In the genomic region with DNA sequence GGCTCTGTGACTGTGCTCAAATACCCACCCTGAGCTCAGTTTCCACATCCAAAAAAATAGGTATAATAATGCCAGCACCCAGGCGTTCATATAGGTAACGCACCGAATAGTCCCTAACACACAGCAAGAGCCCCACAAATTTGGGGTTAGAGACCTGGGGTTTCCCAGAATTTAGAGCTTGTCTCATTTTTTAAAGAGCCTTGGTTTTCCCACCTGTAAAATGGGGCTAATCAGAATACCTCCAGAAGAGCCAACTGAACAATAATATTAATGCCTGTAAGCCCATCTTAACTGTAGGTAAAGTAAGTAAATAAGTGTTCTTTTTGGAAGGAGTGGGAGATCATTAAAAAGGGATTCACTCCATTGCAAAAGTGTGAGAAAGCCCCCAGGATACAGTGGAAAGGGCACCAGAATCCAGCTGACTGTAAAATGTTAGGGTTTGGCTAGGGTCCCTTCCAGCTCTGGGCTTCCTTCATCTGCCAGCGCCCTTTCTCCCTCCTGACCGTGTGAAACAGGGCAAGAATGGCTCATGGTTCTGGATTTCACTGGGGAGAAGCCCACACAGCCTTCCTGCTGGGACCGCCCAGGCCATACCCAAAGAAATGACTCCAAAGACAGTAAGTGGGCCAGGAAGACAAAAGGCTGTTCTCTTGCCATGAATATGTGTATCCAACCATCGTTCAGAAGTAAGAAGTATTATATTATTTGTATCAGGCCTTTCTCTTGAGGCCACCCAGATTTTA, we compare ENCODE assay signal across 11 cellular contexts. TPM values are rescaled to one million over a fixed set of nuclear protein-coding genes. Genes with fewer than 3 reads are reported as not detected.
DNase-seq lines count a peak whose midpoint lies in the region; ATAC-seq and TF ChIP-seq lines count a peak whose summit lies in the region.
"Had no signal": no experiment of that assay in that cellular context is flagged by ENCODE, and none has a peak within 500 bp of the region (broad histone marks: within the 10 kb centered on the region; RNA-seq: fewer than 3 reads in every experiment).

No MANE protein-coding gene starts in this region.

- DNase-seq in left ventricle myocardium inferior (no peak), left ventricle myocardium superior (no peak), chondrocyte (ENCODE audit: low spot score) (no peak), vagina (ENCODE audit: extremely low spot score in 2 of 2) (no peak), SW 1271 (lab: John Stamatoyannopoulos, UW) (no peak), mesenteric fat pad (ENCODE audit: low spot score) (no peak)
- DNase-seq: activated CD8-positive, alpha-beta memory T cell treated with anti-CD3 and anti-CD28 coated beads for 24 hours; NCI-H526 treated with DMSO at 0.1 percent for 48 hours; stimulated activated CD4-positive, alpha-beta T cell treated with anti-CD3 and anti-CD28 coated beads, Interleukin-12 subunit alpha, Interleukin-12 subunit beta, amount 100 ng/mL, for 4 hours had no signal

- ATAC-seq in left ventricle myocardium superior (no peak), HG02623 (IDR thresholded peaks at IDR 0.05; ENCODE audit: unreplicated experiment) (no peak)

- no peak for TF ChIP-seq POLR2A in vagina (IDR thresholded peaks at IDR 0.05)

- H3K4me3 ChIP-seq in left ventricle myocardium inferior: peak overlapping the region; percentile 98
- peak overlapping the region; percentile 84 to 85 for H3K4me3 ChIP-seq in muscle layer of duodenum (ENCODE audit: low read depth in 1 of 2, low read length in 2 of 2)
- H3K4me3 ChIP-seq in vagina: peak overlapping the region; percentile 85 to 95

- intact Hi-C loops in left ventricle myocardium inferior (cut with micrococcal nuclease): no loop called here
- intact Hi-C loops in left ventricle myocardium superior (cut with micrococcal nuclease): no loop called here
- intact Hi-C loops in vagina (cut with DNase I): loop anchor here (10.0 kb wide), 1 partner anchor 112 kb away; a partner anchor contains a TSS

- peaks cover 17% of the 10 kb centered on the region for H3K4me1 Mint-ChIP-seq in chondrocyte (ENCODE audit: low read depth)

- no peaks in the 10 kb centered on the region for H3K9me3 ChIP-seq in left ventricle myocardium inferior (replicated peaks)
- no peaks in the 10 kb centered on the region for H3K9me3 ChIP-seq in muscle layer of duodenum (ENCODE audit: control insufficient read depth in 1 of 2, low read length in 2 of 2)
- H3K9me3 ChIP-seq in vagina: no peaks in the 10 kb centered on the region

- no peak overlapping the region for H3K27ac Mint-ChIP-seq in chondrocyte (ENCODE audit: unreplicated experiment)

- no peaks in the 10 kb centered on the region for H3K27me3 Mint-ChIP-seq in chondrocyte (ENCODE audit: low read depth)

- peak overlapping the region; percentile 81 for H3K4me3 Mint-ChIP-seq in chondrocyte (ENCODE audit: unreplicated experiment)

- no peaks in the 10 kb centered on the region for H3K36me3 Mint-ChIP-seq in chondrocyte (ENCODE audit: low read depth)

- no peaks in the 10 kb centered on the region for H3K36me3 ChIP-seq in left ventricle myocardium inferior
- H3K36me3 ChIP-seq in muscle layer of duodenum (ENCODE audit: control insufficient read depth in 1 of 2, insufficient read depth in 2 of 2, low read length in 2 of 2): no peaks in the 10 kb centered on the region
- no peaks in the 10 kb centered on the region for H3K36me3 ChIP-seq in vagina

- H3K27me3 ChIP-seq in left ventricle myocardium inferior (ENCODE audit: low read depth) (no peaks in the 10 kb centered on the region), muscle layer of duodenum (ENCODE audit: low read depth, low read length) (no peaks in the 10 kb centered on the region), vagina (no peaks in the 10 kb centered on the region)

- TF ChIP-seq CTCF in left ventricle myocardium inferior (IDR thresholded peaks at IDR 0.05; ENCODE audit: borderline replicate concordance) (no peak), chondrocyte (IDR thresholded peaks at IDR 0.05) (no peak), vagina (IDR thresholded peaks at IDR 0.05) (no peak)

- H3K27ac ChIP-seq in left ventricle myocardium inferior (replicated peaks): no peak overlapping the region
- no peak overlapping the region for H3K27ac ChIP-seq in muscle layer of duodenum (ENCODE audit: low read length)
- peak overlapping the region; percentile 94 for H3K27ac ChIP-seq in vagina

- H3K4me1 ChIP-seq in left ventricle myocardium inferior (peaks cover 51% of the 10 kb centered on the region), muscle layer of duodenum (ENCODE audit: control insufficient read depth in 1 of 2, insufficient read depth in 2 of 2, low read length in 2 of 2) (peaks cover 0 to 9% of the 10 kb centered on the region in 2 donors), vagina (peaks cover 23% of the 10 kb centered on the region)

- no peaks in the 10 kb centered on the region for H3K9me3 Mint-ChIP-seq in chondrocyte (ENCODE audit: low read depth)

RNA-seq across cellular contexts. Expression of a gene that starts 2.1 kb away (rescaled TPM):
- total RNA-seq in left ventricle myocardium inferior: 21.3 TPM
- 18.8 TPM for total RNA-seq in left ventricle myocardium superior
- total RNA-seq in chondrocyte: 14.9 to 19.8 TPM (median 15.7 TPM) in 3 replicates
- 44.2 TPM for total RNA-seq in vagina
- 113 TPM for total RNA-seq in mesenteric fat pad
